In genomic region chr15:38563723-38564519, GRCh38 we compare ENCODE assay signal across 8 cellular contexts. TPM values are rescaled to one million over a fixed set of nuclear protein-coding genes. Genes with fewer than 3 reads are reported as not detected.
A peak's percentile ranks its signal among the peaks of the same experiment; 100 is the strongest.
DNase-seq lines count a peak whose midpoint lies in the region; ATAC-seq and TF ChIP-seq lines count a peak whose summit lies in the region.

No MANE protein-coding gene starts in this region.

- H4K20me1 ChIP-seq in BLaER1 = no peaks in the 10 kb centered on the region

- H3K4me3 ChIP-seq in BLaER1 = peak overlapping the region; percentile 89
- peak overlapping the region; percentile 39 for H3K4me3 ChIP-seq in ovary
- H3K4me3 ChIP-seq in tibial nerve = peak overlapping the region; percentile 34 to 65 (median 62)

- no peaks in the 10 kb centered on the region for H3K27me3 ChIP-seq in BLaER1
- H3K27me3 ChIP-seq in ovary = no peaks in the 10 kb centered on the region
- H3K27me3 ChIP-seq in tibial nerve = peaks cover 0 to 22% of the 10 kb centered on the region in 2 donors

- peak in 1 of 3 donors; percentile 12 for TF ChIP-seq CTCF in ovary (IDR thresholded peaks at IDR 0.05)
- TF ChIP-seq CTCF in tibial nerve (IDR thresholded peaks at IDR 0.05) = peak; percentile 74 to 82 (median 79)

- intact Hi-C loops in head of caudate nucleus (cut with DNase I) (loop anchor here (5.0 kb wide), 1 partner anchor 118 kb away; no protein-coding TSS in a partner anchor), ovary (cut with DNase I) (no loop called here)

- H3K9ac ChIP-seq in BLaER1 = peak overlapping the region; percentile 88

- no peak for TF ChIP-seq EP300 in ovary (IDR thresholded peaks at IDR 0.05)
- no peak for TF ChIP-seq EP300 in tibial nerve (IDR thresholded peaks at IDR 0.05)

- peak overlapping the region; percentile 92 for H3K27ac ChIP-seq in BLaER1
- no peak overlapping the region for H3K27ac ChIP-seq in ovary
- peak overlapping the region in 1 of 4 donors; percentile 80 for H3K27ac ChIP-seq in tibial nerve

- peak overlapping the region; percentile 98 for H3K4me2 ChIP-seq in BLaER1

- 9 to 13% (median 11%) methylated on average over 46 to 59 of the region's 59 CpGs for WGBS in ovary, 3 donors
- WGBS in tibial nerve, 2 donors = 18 to 47% methylated on average over 13 to 30 of the region's 59 CpGs

- H3K4me1 ChIP-seq in BLaER1 (peaks cover 45% of the 10 kb centered on the region), ovary (ENCODE audit: insufficient read depth) (no peaks in the 10 kb centered on the region), tibial nerve (peaks cover 0 to 15% (median 2%) of the 10 kb centered on the region in 4 donors)

- H3K9me3 ChIP-seq in BLaER1 (0 out of 2 replicates have a peak, but pooled peaks cover 5% of the 10 kb centered on the region), ovary (no peaks in the 10 kb centered on the region), tibial nerve (no peaks in the 10 kb centered on the region)

- peak; percentile 76 for ATAC-seq in HG03432 (IDR thresholded peaks at IDR 0.05; ENCODE audit: unreplicated experiment)

- DNase-seq in GM19238 (ENCODE audit: insufficient read length, low spot score) (peak; percentile 71), RPMI7951 (ENCODE audit: low read depth) (peak; percentile 29), head of caudate nucleus (peak; percentile 29 to 90 (median 81)), ovary (peak; percentile 11 to 66 (median 32)), tibial nerve (ENCODE audit: low spot score in 2 of 2) (peak; percentile 18)
- peak; percentile 84 for DNase-seq in activated gamma-delta T cell treated with anti-CD3 and anti-CD28 coated beads, Interleukin-2, amount 50 U/mL, for 16 hours (ENCODE audit: low read depth)

- TF ChIP-seq POLR2A in ovary (IDR thresholded peaks at IDR 0.05) (no peak), tibial nerve (IDR thresholded peaks at IDR 0.05) (no peak)

- H3K36me3 ChIP-seq in BLaER1 (peaks cover 11% of the 10 kb centered on the region), ovary (no peaks in the 10 kb centered on the region), tibial nerve (no peaks in the 10 kb centered on the region)

RNA-seq across cellular contexts. Expression of gene RASGRP1, which starts 0.7 kb away (rescaled TPM):
- total RNA-seq in RPMI7951 (2014; rRNA removed; shearing (Covaris generic)) = 0.12 and 0.20 TPM in 2 replicates
- total RNA-seq in ovary (10 to 100 TPM in 1 of 7 donors, 1 to 10 TPM in 3, under 1 TPM in 3; 0.28 to 15.5 (median 1.0) TPM), tibial nerve (1 to 10 TPM in 2 of 4 donors, under 1 TPM in 2; 0.22 to 2.1 (median 1.3) TPM)
- polyA plus RNA-seq in ovary = 1 to 10 TPM in 1 of 2 donors, under 1 TPM in 1; 0.13 to 1.1 TPM

Comparison
In these comparisons a context has a peak if more than half of its experiments do, and no peak if none do; other contexts are left out.
1. H3K4me3 ChIP-seq: peak in every context shown above with its lines; median percentile 89 in BLaER1; 62 in tibial nerve; 39 in ovary.
2. DNase-seq: peak in every context shown above with its lines; median percentile 84 in activated gamma-delta T cell treated with anti-CD3 and anti-CD28 coated beads, Interleukin-2, amount 50 U/mL, for 16 hours; 81 in head of caudate nucleus; 71 in GM19238; 32 in ovary; 29 in RPMI7951; 18 in tibial nerve.